In the genomic region with DNA sequence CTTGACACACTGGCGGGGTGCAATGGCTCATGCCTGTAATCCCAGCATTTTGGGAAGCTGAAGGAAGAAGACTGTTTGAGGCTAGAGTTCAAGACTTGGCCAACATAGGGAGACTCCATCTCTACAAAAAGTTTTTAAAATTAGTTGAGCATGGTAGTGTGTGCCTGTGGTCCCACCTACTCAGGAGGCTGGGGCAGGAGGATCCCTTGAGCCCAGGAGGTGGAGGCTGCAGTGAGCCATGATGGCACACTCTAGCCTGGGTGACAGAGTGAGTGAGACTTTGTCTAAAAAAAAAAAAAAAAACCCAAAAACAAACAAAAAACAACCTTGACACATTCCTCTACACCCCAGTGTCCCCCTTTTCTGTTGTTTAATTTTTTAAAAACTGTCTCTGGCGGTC, we compare ENCODE assay signal across 18 cellular contexts. TPM values are rescaled to one million over a fixed set of nuclear protein-coding genes. Genes with fewer than 3 reads are reported as not detected.
DNase-seq lines count a peak whose midpoint lies in the region; ATAC-seq, FAIRE-seq and TF ChIP-seq lines count a peak whose summit lies in the region.
"Had no signal": no experiment of that assay in that cellular context is flagged by ENCODE, and none has a peak within 500 bp of the region (broad histone marks: within the 10 kb centered on the region; RNA-seq: fewer than 3 reads in every experiment).

No MANE protein-coding gene starts in this region.

- no peaks in the 10 kb centered on the region; a peak in 1 of 5 replicates for H3K36me3 ChIP-seq in HepG2 (replicated peaks in 1 of 2; ENCODE audit: control insufficient read depth in 1 of 2, insufficient read depth in 2 of 2, low read length in 2 of 2)
- no peaks in the 10 kb centered on the region for H3K36me3 ChIP-seq in right lobe of liver
- H3K36me3 ChIP-seq in HCT116 (ENCODE audit: control insufficient read depth in 1 of 2, insufficient read depth in 2 of 2, low read length in 2 of 2) = no peaks in the 10 kb centered on the region
- H3K36me3 ChIP-seq: HAP-1 had no signal

- H3K27me3 ChIP-seq in HepG2 (ENCODE audit: control insufficient read depth in 1 of 2, insufficient read depth in 2 of 2, low read length in 2 of 2) (no peaks in the 10 kb centered on the region), right lobe of liver (no peaks in the 10 kb centered on the region), HCT116 (ENCODE audit: insufficient read depth, low read length) (no peaks in the 10 kb centered on the region)

- ATAC-seq in HepG2 (no peak), right lobe of liver (no peak), HCT116 (no peak), GM18517 (IDR thresholded peaks at IDR 0.05; ENCODE audit: unreplicated experiment) (no peak), SK-N-SH treated with all-trans-retinoic acid at 6 μM for 48 hours (no peak)
- ATAC-seq in activated T-helper 17 cell treated with anti-CD3 and anti-CD28 coated beads, Interleukin-2, amount 50 U/mL, for 72 hours (replicated peaks) = no peak
- ATAC-seq in stimulated activated effector memory CD8-positive, alpha-beta T cell treated with anti-CD3 and anti-CD28 coated beads, Interleukin-12 subunit alpha, Interleukin-12 subunit beta, amount 100 ng/mL, for 72 hours = no peak

- 94% methylated on average over 2 of the region's 2 CpGs for WGBS in HepG2 (ENCODE audit: low lambda C conversion rate)
- 87% methylated on average over 2 of the region's 2 CpGs for WGBS in right lobe of liver (ENCODE audit: insufficient coverage, low coverage, low lambda C conversion rate, missing lambda C conversion rate)

- FAIRE-seq in HepG2 (lab: Jason Lieb, UNC) = no peak
- FAIRE-seq: G401.6, H1 had no signal

- peaks cover 29% of the 10 kb centered on the region for H3K4me1 Mint-ChIP-seq in activated T-helper 17 cell treated with anti-CD3 and anti-CD28 coated beads, Interleukin-2, amount 50 U/mL, for 72 hours
- peaks cover 56% of the 10 kb centered on the region for H3K4me1 Mint-ChIP-seq in stimulated activated effector memory CD8-positive, alpha-beta T cell treated with anti-CD3 and anti-CD28 coated beads, Interleukin-12 subunit alpha, Interleukin-12 subunit beta, amount 100 ng/mL, for 72 hours

- H3K9me2 ChIP-seq in HCT116 (ENCODE audit: insufficient read depth) = no peaks in the 10 kb centered on the region

- H3K4me3 ChIP-seq in HepG2 (replicated peaks in 1 of 3; ENCODE audit: insufficient read depth in 1 of 3, low read depth in 2 of 3, low read length in 3 of 3) (no peak overlapping the region), right lobe of liver (no peak overlapping the region), HCT116 (replicated peaks in 1 of 2; ENCODE audit: low read depth in 1 of 2, low read length in 2 of 2) (no peak overlapping the region)
- H3K4me3 ChIP-seq: HAP-1 had no signal

- intact Hi-C loops in HepG2 (cut with micrococcal nuclease; ENCODE audit: unreplicated experiment) (loop anchor here (5.0 kb wide), 1 partner anchor 207 kb away; no protein-coding TSS in a partner anchor), right lobe of liver (cut with DNase I) (no loop called here), HCT116 (cut with micrococcal nuclease) (no loop called here)

- TF ChIP-seq CTCF in HepG2 (CRISPR knock-in tag; IDR thresholded peaks at IDR 0.05) = no peak
- TF ChIP-seq CTCF in right lobe of liver (IDR thresholded peaks at IDR 0.05) = no peak
- no peak for TF ChIP-seq CTCF in HCT116 (IDR thresholded peaks at IDR 0.05 in 2 of 3, conservative IDR thresholded peaks at IDR 0.05 in 1 of 3; ENCODE audit: borderline replicate concordance in 1 of 3, insufficient read depth in 1 of 3, low read depth in 2 of 3, low read length in 2 of 3)

- H4K20me1 ChIP-seq in HepG2 (ENCODE audit: insufficient read depth, low read length) (no peaks in the 10 kb centered on the region), HCT116 (ENCODE audit: insufficient read depth) (no peaks in the 10 kb centered on the region)

- H3K9me3 ChIP-seq in HepG2 (ENCODE audit: low read length) = no peaks in the 10 kb centered on the region
- H3K9me3 ChIP-seq in right lobe of liver = no peaks in the 10 kb centered on the region
- H3K9me3 ChIP-seq in HCT116 (ENCODE audit: control insufficient read depth in 1 of 2, insufficient read depth in 1 of 2, low read depth in 1 of 2, low read length in 2 of 2) = no peaks in the 10 kb centered on the region
- H3K9me3 ChIP-seq: HAP-1 had no signal

- TF ChIP-seq EP300 in HepG2 (IDR thresholded peaks at IDR 0.05; ENCODE audit: low read depth in 2 of 2, low read length in 2 of 2) = no peak
- TF ChIP-seq EP300 in HepG2 (CRISPR knock-in tag; IDR thresholded peaks at IDR 0.05; ENCODE audit: borderline replicate concordance) = no peak

- RAD21 ChIA-PET in HCT116 (lab: Charles Lee; ENCODE audit: low non-redundant PET in 1 of 2, low total read pairs in 2 of 2, uncharacterized antibody in 2 of 2, unreplicated experiment in 2 of 2) = no interaction called here

- H3K4me2 ChIP-seq in HepG2 (ENCODE audit: low read depth, low read length) = no peak overlapping the region
- H3K4me2 ChIP-seq in HCT116 (ENCODE audit: low read length) = peak overlapping the region; percentile 60

- no peaks in the 10 kb centered on the region for H3K9me3 Mint-ChIP-seq in activated T-helper 17 cell treated with anti-CD3 and anti-CD28 coated beads, Interleukin-2, amount 50 U/mL, for 72 hours
- H3K9me3 Mint-ChIP-seq in stimulated activated effector memory CD8-positive, alpha-beta T cell treated with anti-CD3 and anti-CD28 coated beads, Interleukin-12 subunit alpha, Interleukin-12 subunit beta, amount 100 ng/mL, for 72 hours = no peaks in the 10 kb centered on the region
- H3K9me3 Mint-ChIP-seq: CD4-positive, alpha-beta T cell; HFFc6 had no signal

- H3K4me1 ChIP-seq in HepG2 (ENCODE audit: insufficient read depth, low read length) (peaks cover 13% of the 10 kb centered on the region), right lobe of liver (peaks cover 0 to 14% (median 0%) of the 10 kb centered on the region in 4 donors), HCT116 (ENCODE audit: control insufficient read depth in 1 of 2, insufficient read depth in 2 of 2, low read length in 2 of 2) (peaks cover 37 to 70% of the 10 kb centered on the region in 2 experiments)

- H3K9ac ChIP-seq in HepG2 (ENCODE audit: insufficient read depth, low read depth, low read length) (no peak overlapping the region), HCT116 (ENCODE audit: low read length) (no peak overlapping the region)

- no peak overlapping the region for H3K27ac ChIP-seq in HepG2 (ENCODE audit: extremely low read length, insufficient read depth, low read length)
- no peak overlapping the region for H3K27ac ChIP-seq in right lobe of liver
- no peak overlapping the region for H3K27ac ChIP-seq in HCT116 (ENCODE audit: low read depth, low read length)
- H3K27ac ChIP-seq: HL-60 had no signal

- H3K36me3 Mint-ChIP-seq in activated T-helper 17 cell treated with anti-CD3 and anti-CD28 coated beads, Interleukin-2, amount 50 U/mL, for 72 hours (ENCODE audit: low read depth) = peaks cover 7% of the 10 kb centered on the region
- peaks cover 34% of the 10 kb centered on the region for H3K36me3 Mint-ChIP-seq in stimulated activated effector memory CD8-positive, alpha-beta T cell treated with anti-CD3 and anti-CD28 coated beads, Interleukin-12 subunit alpha, Interleukin-12 subunit beta, amount 100 ng/mL, for 72 hours

- no peak overlapping the region for H3K27ac Mint-ChIP-seq in activated T-helper 17 cell treated with anti-CD3 and anti-CD28 coated beads, Interleukin-2, amount 50 U/mL, for 72 hours
- H3K27ac Mint-ChIP-seq in stimulated activated effector memory CD8-positive, alpha-beta T cell treated with anti-CD3 and anti-CD28 coated beads, Interleukin-12 subunit alpha, Interleukin-12 subunit beta, amount 100 ng/mL, for 72 hours = no peak overlapping the region
- H3K27ac Mint-ChIP-seq: CD4-positive, alpha-beta T cell had no signal

- DNase-seq in HepG2 (ENCODE audit: low spot score) = no peak
- DNase-seq in right lobe of liver = no peak
- no peak for DNase-seq in HCT116 (ENCODE audit: low read depth, low spot score)
- no peak for DNase-seq in stimulated activated effector memory CD8-positive, alpha-beta T cell treated with anti-CD3 and anti-CD28 coated beads, Interleukin-12 subunit alpha, Interleukin-12 subunit beta, amount 100 ng/mL, for 72 hours (ENCODE audit: low spot score in 2 of 2)
- no peak for DNase-seq in DMS 273 (lab: John Stamatoyannopoulos, UW; ENCODE audit: unreplicated experiment)
- DNase-seq: AML-193; C1 segment of cervical spinal cord; CD4-positive, alpha-beta T cell; DMS153; KG1 had no signal

- BruUV-seq in HepG2 (replicated peaks; lab: Mats Ljungman, UMichigan) (no TSS peak), HCT116 (replicated peaks; lab: Mats Ljungman, UMichigan) (no TSS peak)

- POLR2A ChIA-PET in HepG2 (lab: Yijun Ruan, JAX) (no interaction called here), HCT116 (lab: Charles Lee) (interaction anchor here (0.7 to 1.4 kb wide), 2 partner anchors 11 to 55 kb away, joined by 3 to 4 read pairs; partner anchors contain the start of gene RPAP1)

- in situ Hi-C loops in HepG2 (cut with HindIII; ENCODE audit: extremely low pct_ligation_motif_present, low pct_unique_long_range_greater_than_20kb) = no loop called here

- TF ChIP-seq POLR2A in HepG2 (IDR thresholded peaks at IDR 0.05; ENCODE audit: insufficient read depth in 1 of 2, low read depth in 2 of 2, low read length in 2 of 2) = no peak
- TF ChIP-seq POLR2A in right lobe of liver (IDR thresholded peaks at IDR 0.05) = no peak
- no peak for TF ChIP-seq POLR2A in HCT116 (IDR thresholded peaks at IDR 0.05; ENCODE audit: borderline replicate concordance, extremely low read depth, insufficient read depth, insufficient read length)

- peak overlapping the region; percentile 10 for H3K4me3 Mint-ChIP-seq in activated T-helper 17 cell treated with anti-CD3 and anti-CD28 coated beads, Interleukin-2, amount 50 U/mL, for 72 hours
- H3K4me3 Mint-ChIP-seq in stimulated activated effector memory CD8-positive, alpha-beta T cell treated with anti-CD3 and anti-CD28 coated beads, Interleukin-12 subunit alpha, Interleukin-12 subunit beta, amount 100 ng/mL, for 72 hours = peak overlapping the region; percentile 7
- H3K4me3 Mint-ChIP-seq: CD4-positive, alpha-beta T cell had no signal

- H3K27me3 Mint-ChIP-seq in activated T-helper 17 cell treated with anti-CD3 and anti-CD28 coated beads, Interleukin-2, amount 50 U/mL, for 72 hours = no peaks in the 10 kb centered on the region

- H2AFZ ChIP-seq in HepG2 (ENCODE audit: low read length) (no peak overlapping the region), HCT116 (ENCODE audit: low read depth, low read length, poor library complexity, severe bottlenecking) (no peak overlapping the region)

- peaks cover 4% of the 10 kb centered on the region for H3K79me2 ChIP-seq in HepG2 (ENCODE audit: insufficient read depth, low read length)
- no peaks in the 10 kb centered on the region for H3K79me2 ChIP-seq in HCT116 (ENCODE audit: insufficient read depth, low read length)

- TF ChIP-seq RAD21 in HepG2 (CRISPR knock-in tag; IDR thresholded peaks at IDR 0.05) = no peak
- TF ChIP-seq RAD21 in HCT116 (IDR thresholded peaks at IDR 0.05; ENCODE audit: low read depth) = no peak

- CTCF ChIA-PET in HepG2 (lab: Yijun Ruan, JAX; ENCODE audit: low intra/inter-chr PET ratio, low total read pairs) (no interaction called here), HCT116 (lab: Charles Lee) (interaction anchor here (0.7 kb wide), 1 partner anchor 114 kb away, joined by 3 read pairs; no protein-coding TSS in a partner anchor)

RNA-seq across cellular contexts. Expression of gene ITPKA, which starts 4.0 kb away (rescaled TPM):
- total RNA-seq in HepG2 (2016; rRNA removed; fragmentation: Illumina TruSeq; extraction: Trizol) (29.7 and 41.3 TPM in 2 replicates), right lobe of liver (10 to 100 TPM in 2 of 6 experiments, 1 to 10 TPM in 1, under 1 TPM in 3; 0.60 to 15.5 (median 1.4) TPM), HCT116 (2021; ENCODE audit: unreplicated experiment) (10.8 TPM)
- total RNA-seq in HepG2 (2016; cell fraction: cytosol; rRNA removed; fragmentation: Illumina TruSeq; extraction: Trizol; ENCODE audit: low read depth) = 18.2 and 21.9 TPM in 2 replicates
- 29.5 and 42.6 TPM in 2 replicates for total RNA-seq in HepG2 (2016; cell fraction: insoluble cytoplasmic fraction; rRNA removed; fragmentation: Illumina TruSeq; extraction: Trizol)
- 35.6 and 37.8 TPM in 2 replicates for total RNA-seq in HepG2 (2016; cell fraction: membrane; rRNA removed; fragmentation: Illumina TruSeq; extraction: Trizol)
- 20.4 and 24.5 TPM in 2 replicates for total RNA-seq in HepG2 (2016; cell fraction: nucleus; rRNA removed; fragmentation: Illumina TruSeq; extraction: Trizol)
- 13.2 and 16.4 TPM in 2 replicates for polyA plus RNA-seq in HepG2 (2011; rRNA removed)
- 16.8 and 21.5 TPM in 2 replicates for polyA plus RNA-seq in HepG2 (2011; cell fraction: cytosol; rRNA removed)
- polyA plus RNA-seq in HepG2 (2011; cell fraction: nucleus; rRNA removed) = 31.6 and 37.7 TPM in 2 replicates
- polyA plus RNA-seq in HepG2 (2012) = 11.4 and 12.0 TPM in 2 replicates
- 20.8 and 23.5 TPM in 2 replicates for polyA plus RNA-seq in HepG2 (2016; cell fraction: cytosol; fragmentation: Illumina TruSeq; extraction: Trizol; ENCODE audit: low read depth)
- 34.6 and 34.9 TPM in 2 replicates for polyA plus RNA-seq in HepG2 (2016; cell fraction: insoluble cytoplasmic fraction; fragmentation: Illumina TruSeq; extraction: Trizol; ENCODE audit: low read depth)
- polyA plus RNA-seq in HepG2 (2016; cell fraction: membrane; fragmentation: Illumina TruSeq; extraction: Trizol; ENCODE audit: low read depth) = 30.1 and 33.1 TPM in 2 replicates
- polyA plus RNA-seq in HepG2 (2016; cell fraction: nucleus; fragmentation: Illumina TruSeq; extraction: Trizol; ENCODE audit: insufficient read depth, low read depth) = 50.2 and 55.6 TPM in 2 replicates
- 1.6 and 25.3 TPM in 2 replicates for polyA minus RNA-seq in HepG2 (2011; rRNA and poly(A)+ RNA removed; ENCODE audit: low replicate concordance)
- 14.9 and 16.9 TPM in 2 replicates for polyA minus RNA-seq in HepG2 (2011; cell fraction: cytosol; rRNA and poly(A)+ RNA removed)
- polyA minus RNA-seq in HepG2 (2011; cell fraction: nucleus; rRNA and poly(A)+ RNA removed) = 6.8 and 9.9 TPM in 2 replicates
- polyA plus RNA-seq in HCT116 (2012) = 12.5 and 17.8 TPM in 2 replicates
- total RNA-seq in activated T-helper 17 cell treated with anti-CD3 and anti-CD28 coated beads, Interleukin-2, amount 50 U/mL, for 72 hours = 1 to 10 TPM; 3.5 to 5.5 TPM
- total RNA-seq: CD4-positive, alpha-beta T cell had no signal

RNA-seq across cellular contexts. Expression of gene LTK, which starts 24.0 kb away (rescaled TPM):
- total RNA-seq in HepG2 (2016; rRNA removed; fragmentation: Illumina TruSeq; extraction: Trizol) (not detected in 2 replicates), right lobe of liver (1 to 10 TPM in 4 of 6 experiments, under 1 TPM in 2; 0.56 to 3.3 (median 1.8) TPM), HCT116 (2021; ENCODE audit: unreplicated experiment) (9.2 TPM)
- total RNA-seq in HepG2 (2016; cell fraction: cytosol; rRNA removed; fragmentation: Illumina TruSeq; extraction: Trizol; ENCODE audit: low read depth) = not detected in 2 replicates
- not detected in 2 replicates for total RNA-seq in HepG2 (2016; cell fraction: insoluble cytoplasmic fraction; rRNA removed; fragmentation: Illumina TruSeq; extraction: Trizol)
- total RNA-seq in HepG2 (2016; cell fraction: membrane; rRNA removed; fragmentation: Illumina TruSeq; extraction: Trizol) = not detected in 2 replicates
- total RNA-seq in HepG2 (2016; cell fraction: nucleus; rRNA removed; fragmentation: Illumina TruSeq; extraction: Trizol) = 0.12 TPM in 1 of 2 replicates, not detected in the other
- 0.01 and 0.05 TPM in 2 replicates for polyA plus RNA-seq in HepG2 (2011; rRNA removed)
- 0.05 TPM in 1 of 2 replicates, not detected in the other for polyA plus RNA-seq in HepG2 (2011; cell fraction: cytosol; rRNA removed)
- 0.63 and 0.68 TPM in 2 replicates for polyA plus RNA-seq in HepG2 (2011; cell fraction: nucleus; rRNA removed)
- polyA plus RNA-seq in HepG2 (2012) = 0.19 TPM in 1 of 2 replicates, not detected in the other
- polyA plus RNA-seq in HepG2 (2016; cell fraction: cytosol; fragmentation: Illumina TruSeq; extraction: Trizol; ENCODE audit: low read depth) = not detected in 2 replicates
- not detected in 2 replicates for polyA plus RNA-seq in HepG2 (2016; cell fraction: insoluble cytoplasmic fraction; fragmentation: Illumina TruSeq; extraction: Trizol; ENCODE audit: low read depth)
- not detected in 2 replicates for polyA plus RNA-seq in HepG2 (2016; cell fraction: membrane; fragmentation: Illumina TruSeq; extraction: Trizol; ENCODE audit: low read depth)
- polyA plus RNA-seq in HepG2 (2016; cell fraction: nucleus; fragmentation: Illumina TruSeq; extraction: Trizol; ENCODE audit: insufficient read depth, low read depth) = not detected in 2 replicates
- polyA minus RNA-seq in HepG2 (2011; rRNA and poly(A)+ RNA removed; ENCODE audit: low replicate concordance) = 0.37 TPM in 1 of 2 replicates, not detected in the other
- polyA minus RNA-seq in HepG2 (2011; cell fraction: cytosol; rRNA and poly(A)+ RNA removed) = not detected in 2 replicates
- not detected in 2 replicates for polyA minus RNA-seq in HepG2 (2011; cell fraction: nucleus; rRNA and poly(A)+ RNA removed)
- polyA plus RNA-seq in HCT116 (2012) = 7.0 and 7.5 TPM in 2 replicates
- 1 to 10 TPM; 1.9 to 2.8 TPM for total RNA-seq in activated T-helper 17 cell treated with anti-CD3 and anti-CD28 coated beads, Interleukin-2, amount 50 U/mL, for 72 hours

RNA-seq across cellular contexts. Expression of gene RPAP1, which starts 54.4 kb away (rescaled TPM):
- 20.6 and 28.1 TPM in 2 replicates for total RNA-seq in HepG2 (2016; rRNA removed; fragmentation: Illumina TruSeq; extraction: Trizol)
- 2.9 and 4.8 TPM in 2 replicates for total RNA-seq in HepG2 (2016; cell fraction: cytosol; rRNA removed; fragmentation: Illumina TruSeq; extraction: Trizol; ENCODE audit: low read depth)
- 19.4 and 24.9 TPM in 2 replicates for total RNA-seq in HepG2 (2016; cell fraction: insoluble cytoplasmic fraction; rRNA removed; fragmentation: Illumina TruSeq; extraction: Trizol)
- 7.5 and 9.5 TPM in 2 replicates for total RNA-seq in HepG2 (2016; cell fraction: membrane; rRNA removed; fragmentation: Illumina TruSeq; extraction: Trizol)
- 20.1 and 24.6 TPM in 2 replicates for total RNA-seq in HepG2 (2016; cell fraction: nucleus; rRNA removed; fragmentation: Illumina TruSeq; extraction: Trizol)
- 15.1 and 16.2 TPM in 2 replicates for polyA plus RNA-seq in HepG2 (2011; rRNA removed)
- 7.0 and 9.8 TPM in 2 replicates for polyA plus RNA-seq in HepG2 (2011; cell fraction: cytosol; rRNA removed)
- 56.6 and 66.8 TPM in 2 replicates for polyA plus RNA-seq in HepG2 (2011; cell fraction: nucleus; rRNA removed)
- 26.5 TPM in 2 replicates for polyA plus RNA-seq in HepG2 (2012)
- polyA plus RNA-seq in HepG2 (2016; cell fraction: cytosol; fragmentation: Illumina TruSeq; extraction: Trizol; ENCODE audit: low read depth) = 2.1 and 2.5 TPM in 2 replicates
- 15.7 and 22.2 TPM in 2 replicates for polyA plus RNA-seq in HepG2 (2016; cell fraction: insoluble cytoplasmic fraction; fragmentation: Illumina TruSeq; extraction: Trizol; ENCODE audit: low read depth)
- 3.5 and 5.6 TPM in 2 replicates for polyA plus RNA-seq in HepG2 (2016; cell fraction: membrane; fragmentation: Illumina TruSeq; extraction: Trizol; ENCODE audit: low read depth)
- 36.5 and 38.9 TPM in 2 replicates for polyA plus RNA-seq in HepG2 (2016; cell fraction: nucleus; fragmentation: Illumina TruSeq; extraction: Trizol; ENCODE audit: insufficient read depth, low read depth)
- 24.4 and 46.4 TPM in 2 replicates for polyA minus RNA-seq in HepG2 (2011; rRNA and poly(A)+ RNA removed; ENCODE audit: low replicate concordance)
- 13.8 and 16.5 TPM in 2 replicates for polyA minus RNA-seq in HepG2 (2011; cell fraction: cytosol; rRNA and poly(A)+ RNA removed)
- polyA minus RNA-seq in HepG2 (2011; cell fraction: nucleus; rRNA and poly(A)+ RNA removed) = 27.7 and 30.0 TPM in 2 replicates
- total RNA-seq in right lobe of liver = 10 to 100 TPM; 13.9 to 20.8 (median 17.9) TPM
- 46.4 TPM for total RNA-seq in HCT116 (2021; ENCODE audit: unreplicated experiment)
- polyA plus RNA-seq in HCT116 (2012) = 25.4 and 26.3 TPM in 2 replicates
- total RNA-seq in activated T-helper 17 cell treated with anti-CD3 and anti-CD28 coated beads, Interleukin-2, amount 50 U/mL, for 72 hours = 10 to 100 TPM; 51.2 to 70.0 TPM
